ENCODE assay signal across 18 cellular contexts in the genomic region with DNA sequence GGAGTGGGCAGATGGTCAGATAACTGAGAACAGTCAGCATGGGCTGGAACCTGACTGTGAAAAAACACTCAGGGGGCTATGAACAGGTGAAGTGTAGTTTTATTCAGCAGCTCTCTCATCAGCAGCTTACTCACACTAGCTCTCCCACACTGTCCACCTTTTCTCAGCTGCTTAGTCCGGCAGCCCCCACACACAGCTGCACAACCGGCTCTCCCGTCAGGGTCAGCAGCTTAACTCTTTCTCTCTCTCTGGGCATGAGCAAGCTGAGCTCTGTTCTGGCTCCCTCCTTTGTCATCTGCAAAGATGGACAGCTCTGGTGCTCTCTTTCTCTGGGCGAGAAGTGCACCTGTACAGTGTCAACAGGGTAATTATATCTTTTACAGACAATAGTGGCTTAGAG.
"Had no signal": no experiment of that assay in that cellular context is flagged by ENCODE, and none has a peak within 500 bp of the region (broad histone marks: within the 10 kb centered on the region; RNA-seq: fewer than 3 reads in every experiment).

No MANE protein-coding gene starts in this region.

- H3K9me3 ChIP-seq: esophagus muscularis mucosa, left lung, ovary, sigmoid colon, testis, upper lobe of right lung had no signal

- H3K27ac ChIP-seq: esophagus muscularis mucosa, left lung, ovary, sigmoid colon, testis, upper lobe of right lung had no signal

- H3K9me3 Mint-ChIP-seq: activated CD4-positive, alpha-beta memory T cell treated with anti-CD3 and anti-CD28 coated beads for 36 hours; activated naive CD8-positive, alpha-beta T cell treated with anti-CD3 and anti-CD28 coated beads, Interleukin-2, amount 50 U/mL, for 24 hours; activated T-helper 1 cell treated with anti-CD3 and anti-CD28 coated beads, Interleukin-12 subunit alpha, Interleukin-12 subunit beta, Interleukin-2, Interleukin-4 antibody, amounts not matched to agents 30 ng/mL and 10 ng/mL and 1 ng/mL, durations not matched to agents 14 hours and 24 hours and 36 hours; neural crest cell; stimulated activated naive CD8-positive, alpha-beta T cell treated with anti-CD3 and anti-CD28 coated beads, Interleukin-15, Interleukin-2, amounts not matched to agents 100 ng/mL and 50 ng/mL, for 24 hours had no signal

- H3K27me3 ChIP-seq: esophagus muscularis mucosa, left lung, ovary, sigmoid colon, testis, upper lobe of right lung had no signal

- H3K27ac Mint-ChIP-seq: activated CD4-positive, alpha-beta memory T cell treated with anti-CD3 and anti-CD28 coated beads for 36 hours; activated naive CD8-positive, alpha-beta T cell treated with anti-CD3 and anti-CD28 coated beads, Interleukin-2, amount 50 U/mL, for 24 hours; activated T-helper 1 cell treated with anti-CD3 and anti-CD28 coated beads, Interleukin-12 subunit alpha, Interleukin-12 subunit beta, Interleukin-2, Interleukin-4 antibody, amounts not matched to agents 30 ng/mL and 10 ng/mL and 1 ng/mL, durations not matched to agents 14 hours and 24 hours and 36 hours; stimulated activated naive CD8-positive, alpha-beta T cell treated with anti-CD3 and anti-CD28 coated beads, Interleukin-15, Interleukin-2, amounts not matched to agents 100 ng/mL and 50 ng/mL, for 24 hours had no signal

- H3K27me3 Mint-ChIP-seq: activated CD4-positive, alpha-beta memory T cell treated with anti-CD3 and anti-CD28 coated beads for 36 hours; activated naive CD8-positive, alpha-beta T cell treated with anti-CD3 and anti-CD28 coated beads, Interleukin-2, amount 50 U/mL, for 24 hours; stimulated activated naive CD8-positive, alpha-beta T cell treated with anti-CD3 and anti-CD28 coated beads, Interleukin-15, Interleukin-2, amounts not matched to agents 100 ng/mL and 50 ng/mL, for 24 hours had no signal

- DNase-seq: activated CD4-positive, alpha-beta memory T cell treated with anti-CD3 and anti-CD28 coated beads for 36 hours; activated CD4-positive, alpha-beta T cell treated with anti-CD3 and anti-CD28 coated beads for 1 hour; activated CD8-positive, alpha-beta memory T cell treated with anti-CD3 and anti-CD28 coated beads, Interleukin-2, amount 50 U/mL, for 4 hours; activated naive CD4-positive, alpha-beta T cell treated with Interleukin-2 at 50 U/mL for 16 hours; activated naive CD8-positive, alpha-beta T cell treated with anti-CD3 and anti-CD28 coated beads, Interleukin-2, amount 50 U/mL, for 24 hours; foreskin fibroblast; left lung; mesenchymal stem cell; sigmoid colon; stimulated activated CD4-positive, alpha-beta T cell treated with anti-CD3 and anti-CD28 coated beads, Interleukin-2, amount 100 ng/mL, for 48 hours; T1000; testis; upper lobe of right lung had no signal

- H3K4me1 Mint-ChIP-seq: neural crest cell had no signal

- H3K4me1 ChIP-seq: esophagus muscularis mucosa, left lung, sigmoid colon, testis, upper lobe of right lung had no signal

- H3K4me3 ChIP-seq: esophagus muscularis mucosa, left lung, ovary, sigmoid colon, testis, upper lobe of right lung had no signal

- H3K36me3 ChIP-seq: ovary had no signal

- H3K4me3 Mint-ChIP-seq: activated CD4-positive, alpha-beta memory T cell treated with anti-CD3 and anti-CD28 coated beads for 36 hours; activated naive CD8-positive, alpha-beta T cell treated with anti-CD3 and anti-CD28 coated beads, Interleukin-2, amount 50 U/mL, for 24 hours; activated T-helper 1 cell treated with anti-CD3 and anti-CD28 coated beads, Interleukin-12 subunit alpha, Interleukin-12 subunit beta, Interleukin-2, Interleukin-4 antibody, amounts not matched to agents 30 ng/mL and 10 ng/mL and 1 ng/mL, durations not matched to agents 14 hours and 24 hours and 36 hours; neural crest cell; stimulated activated naive CD8-positive, alpha-beta T cell treated with anti-CD3 and anti-CD28 coated beads, Interleukin-15, Interleukin-2, amounts not matched to agents 100 ng/mL and 50 ng/mL, for 24 hours had no signal
